ENCODE assay signal across 1 cellular context in the genomic region with DNA sequence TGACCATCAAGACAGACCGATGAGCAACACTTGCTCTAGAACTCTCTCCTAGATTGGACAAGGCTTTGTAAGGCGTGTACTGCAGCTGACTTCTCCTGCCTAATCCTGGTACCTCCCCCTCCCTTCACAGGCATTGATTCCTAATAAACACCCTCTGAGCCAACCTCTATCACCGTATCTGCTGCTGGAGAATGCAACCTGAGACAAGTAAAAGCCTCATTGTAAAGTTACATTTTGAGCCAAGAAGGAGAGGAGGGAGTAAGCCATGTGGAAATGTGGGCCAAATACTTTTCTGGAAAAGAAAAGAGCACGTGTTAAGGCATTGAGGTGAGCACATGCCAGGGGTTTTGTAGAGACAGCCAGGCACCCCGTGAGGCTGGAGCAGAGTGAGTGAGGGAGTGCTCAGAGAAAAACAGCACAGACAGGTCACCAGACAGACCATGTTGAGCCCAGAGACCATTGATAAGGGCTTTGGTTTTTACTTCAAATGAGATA.
TF ChIP-seq lines count a peak whose summit lies in the region.

No MANE protein-coding gene starts in this region.

TF ChIP-seq in HepG2, 621 proteins besides CTCF, POLR2A, EP300 and RAD21:
- TF ChIP-seq ZNF292 (CRISPR knock-in tag; IDR thresholded peaks at IDR 0.05; ENCODE audit: borderline replicate concordance, low read depth), result no peak
- no peak for TF ChIP-seq SRF (IDR thresholded peaks at IDR 0.05; ENCODE audit: low read depth, low read length)
- TF ChIP-seq ZNF782 (CRISPR knock-in tag; IDR thresholded peaks at IDR 0.05; ENCODE audit: borderline replicate concordance), result no peak
- TF ChIP-seq GZF1 (CRISPR knock-in tag; IDR thresholded peaks at IDR 0.05), result peak; percentile 46; the same call in 1 of the 2 replicates
